In the genomic region with DNA sequence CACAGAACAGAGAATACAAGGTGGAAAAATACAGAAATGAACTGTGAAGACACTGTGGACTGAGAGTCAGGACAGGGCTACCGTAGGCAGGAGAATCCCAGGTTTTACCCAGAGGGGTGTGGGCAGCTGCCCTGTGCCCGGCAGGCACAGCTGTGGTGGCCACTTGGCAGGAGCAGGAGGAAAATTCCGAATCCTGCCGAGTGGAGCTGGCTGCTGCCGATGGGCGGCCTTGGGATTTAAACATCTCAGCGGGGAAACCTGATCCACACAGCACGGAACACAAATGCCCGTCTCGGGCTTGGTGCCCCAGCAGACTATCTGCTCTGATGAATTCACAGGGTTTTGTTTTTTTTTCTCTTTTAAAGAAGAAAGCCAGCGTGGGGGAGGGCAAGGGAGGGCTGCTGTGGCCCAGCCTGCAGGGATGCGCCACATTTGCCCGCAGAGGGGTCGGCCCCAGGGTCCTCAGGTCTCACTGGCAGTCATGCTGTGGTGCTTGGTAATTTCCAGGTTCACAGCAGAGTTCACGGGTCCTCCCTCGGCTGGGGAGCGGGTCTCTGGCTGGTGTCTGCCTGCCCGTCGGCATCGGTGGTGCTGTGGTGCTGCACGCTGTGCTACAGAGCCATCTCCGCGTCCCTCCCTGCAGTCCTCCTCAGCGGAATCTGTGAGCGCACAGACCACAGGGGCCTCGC, we compare ENCODE assay signal across 1 cellular context.
TF ChIP-seq lines count a peak whose summit lies in the region.

No MANE protein-coding gene starts in this region.

TF ChIP-seq in IMR-90, 13 proteins besides CTCF, POLR2A, EP300 and RAD21:
- TF ChIP-seq MAZ (IDR thresholded peaks at IDR 0.05; ENCODE audit: borderline replicate concordance, low read depth, low read length) (no peak), RCOR1 (IDR thresholded peaks at IDR 0.05; ENCODE audit: insufficient replicate concordance, low read length) (no peak), BHLHE40 (IDR thresholded peaks at IDR 0.05; ENCODE audit: low read depth, low read length) (no peak), NFE2L2 (IDR thresholded peaks at IDR 0.05; ENCODE audit: low read depth, low read length) (no peak), USF2 (IDR thresholded peaks at IDR 0.05; ENCODE audit: low read depth, low read length) (no peak), CEBPB (IDR thresholded peaks at IDR 0.05; ENCODE audit: low read depth, low read length) (no peak), FOS (IDR thresholded peaks at IDR 0.05; ENCODE audit: low read depth, low read length) (no peak), CHD1 (IDR thresholded peaks at IDR 0.05; ENCODE audit: low read depth, low read length) (no peak), MXI1 (IDR thresholded peaks at IDR 0.05; ENCODE audit: borderline replicate concordance, low read depth, low read length) (no peak), RFX5 (IDR thresholded peaks at IDR 0.05; ENCODE audit: low read depth, low read length) (no peak)
- TF ChIP-seq, protein P1, sequence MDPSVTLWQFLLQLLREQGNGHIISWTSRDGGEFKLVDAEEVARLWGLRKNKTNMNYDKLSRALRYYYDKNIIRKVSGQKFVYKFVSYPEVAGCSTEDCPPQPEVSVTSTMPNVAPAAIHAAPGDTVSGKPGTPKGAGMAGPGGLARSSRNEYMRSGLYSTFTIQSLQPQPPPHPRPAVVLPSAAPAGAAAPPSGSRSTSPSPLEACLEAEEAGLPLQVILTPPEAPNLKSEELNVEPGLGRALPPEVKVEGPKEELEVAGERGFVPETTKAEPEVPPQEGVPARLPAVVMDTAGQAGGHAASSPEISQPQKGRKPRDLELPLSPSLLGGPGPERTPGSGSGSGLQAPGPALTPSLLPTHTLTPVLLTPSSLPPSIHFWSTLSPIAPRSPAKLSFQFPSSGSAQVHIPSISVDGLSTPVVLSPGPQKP (IDR thresholded peaks at IDR 0.05; ENCODE audit: borderline replicate concordance, low read depth, low read length) = no peak
